In the genomic region with DNA sequence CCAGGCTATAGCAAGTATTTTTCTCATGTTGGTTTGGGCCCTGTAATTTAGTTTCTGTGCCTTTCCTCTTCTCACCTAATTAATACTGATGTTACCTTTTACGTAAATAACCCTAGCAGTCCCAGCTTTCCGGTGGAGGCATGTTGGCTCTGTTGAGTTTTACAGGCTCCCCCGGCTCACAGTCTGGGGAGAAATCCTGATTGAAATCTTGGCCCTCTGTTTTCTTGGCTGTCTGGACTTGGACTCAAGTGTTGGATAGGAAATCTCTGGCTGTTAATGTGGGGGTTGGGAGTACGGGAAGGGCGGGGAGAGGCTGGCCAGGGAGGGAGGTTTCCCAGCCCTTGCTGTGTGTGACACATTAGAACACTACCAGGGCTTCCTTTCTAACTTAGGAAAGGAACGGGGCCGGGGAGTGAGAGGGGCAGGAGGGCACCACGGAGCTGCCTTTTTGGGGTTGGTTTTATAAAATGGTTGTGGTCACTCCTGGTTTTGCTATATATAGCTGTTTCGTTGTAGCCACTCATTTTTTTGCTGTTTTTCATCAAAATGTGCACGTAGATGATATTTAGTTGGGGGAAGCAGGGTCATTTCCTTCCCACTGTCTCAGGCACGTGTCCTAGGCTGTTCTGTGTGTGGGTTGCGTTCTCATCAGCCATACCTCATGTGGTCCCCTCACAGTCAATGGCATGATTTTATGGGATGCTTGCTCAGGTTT, we compare ENCODE assay signal across 7 cellular contexts. TPM values are rescaled to one million over a fixed set of nuclear protein-coding genes. Genes with fewer than 3 reads are reported as not detected.
A peak's percentile ranks its signal among the peaks of the same experiment; 100 is the strongest.
DNase-seq lines count a peak whose midpoint lies in the region; ATAC-seq and TF ChIP-seq lines count a peak whose summit lies in the region.

No MANE protein-coding gene starts in this region.

- H3K27ac Mint-ChIP-seq in naive B cell, result no peak overlapping the region
- H3K27ac Mint-ChIP-seq in CD8-positive, alpha-beta memory T cell, result no peak overlapping the region

- peak; percentile 94 for DNase-seq in M059J (ENCODE audit: low read depth)
- DNase-seq in epithelial cell of proximal tubule (ENCODE audit: low read depth), result no peak
- peak; percentile 27 for DNase-seq in naive B cell
- no peak for DNase-seq in SHP77 treated with DMSO at 0.1 percent for 48 hours (lab: John Stamatoyannopoulos, UW)
- DNase-seq in CD8-positive, alpha-beta memory T cell, result no peak
- DNase-seq in NCI-H345 treated with DMSO at 0.1 percent for 48 hours (lab: John Stamatoyannopoulos, UW; ENCODE audit: unreplicated experiment), result no peak

- CTCF ChIA-PET in CD8-positive, alpha-beta memory T cell (lab: Charles Lee), result no interaction called here

- H3K27me3 Mint-ChIP-seq in naive B cell, result no peaks in the 10 kb centered on the region
- peaks cover 9 to 29% of the 10 kb centered on the region in 2 donors for H3K27me3 Mint-ChIP-seq in CD8-positive, alpha-beta memory T cell

- no peaks in the 10 kb centered on the region for H3K36me3 ChIP-seq in CD8-positive, alpha-beta memory T cell (ENCODE audit: insufficient read depth, low read length)

- H3K27me3 ChIP-seq in CD8-positive, alpha-beta memory T cell (ENCODE audit: insufficient read depth, low read length, poor library complexity, severe bottlenecking), result no peaks in the 10 kb centered on the region

- peak overlapping the region; percentile 17 for H3K4me3 ChIP-seq in epithelial cell of proximal tubule (ENCODE audit: low read depth, low read length)
- H3K4me3 ChIP-seq in CD8-positive, alpha-beta memory T cell (ENCODE audit: low read length), result no peak overlapping the region

- H3K4me3 Mint-ChIP-seq in naive B cell, result peak overlapping the region in 4 of 8 donors; percentile 25 to 89 (median 66)
- peak overlapping the region in 1 of 7 donors; percentile 56 for H3K4me3 Mint-ChIP-seq in CD8-positive, alpha-beta memory T cell

- no peaks in the 10 kb centered on the region for H3K9me3 Mint-ChIP-seq in naive B cell
- H3K9me3 Mint-ChIP-seq in CD8-positive, alpha-beta memory T cell, result peaks cover 0 to 2% (median 0%) of the 10 kb centered on the region in 5 donors

- POLR2A ChIA-PET in CD8-positive, alpha-beta memory T cell (lab: Charles Lee), result no interaction called here

- no peaks in the 10 kb centered on the region for H3K9me3 ChIP-seq in CD8-positive, alpha-beta memory T cell (ENCODE audit: low read length)

- peaks cover 32 to 47% (median 33%) of the 10 kb centered on the region in 3 donors for H3K4me1 Mint-ChIP-seq in naive B cell
- no peaks in the 10 kb centered on the region for H3K4me1 Mint-ChIP-seq in CD8-positive, alpha-beta memory T cell

- no peak for TF ChIP-seq CTCF in epithelial cell of proximal tubule (conservative IDR thresholded peaks at IDR 0.05; ENCODE audit: low read depth, low read length)

- H3K36me3 Mint-ChIP-seq in naive B cell, result no peaks in the 10 kb centered on the region
- no peaks in the 10 kb centered on the region for H3K36me3 Mint-ChIP-seq in CD8-positive, alpha-beta memory T cell

- peak; percentile 30 for ATAC-seq in GM21390 (IDR thresholded peaks at IDR 0.05; ENCODE audit: unreplicated experiment)
- peak; percentile 50 to 51 for ATAC-seq in naive B cell (ENCODE audit: low read depth in 2 of 2)

- H3K27ac ChIP-seq in CD8-positive, alpha-beta memory T cell (ENCODE audit: low read depth, low read length), result no peak overlapping the region

- no peaks in the 10 kb centered on the region for H3K4me1 ChIP-seq in CD8-positive, alpha-beta memory T cell (ENCODE audit: insufficient read depth, low read length)

RNA-seq across cellular contexts. Expression of a gene that starts 10.9 kb away (rescaled TPM):
- 55.8 and 116 TPM in 2 replicates for total RNA-seq in M059J (2014; rRNA removed; shearing (Covaris generic))
- total RNA-seq in epithelial cell of proximal tubule, result 109 and 170 TPM in 2 replicates
- 10 to 100 TPM in 4 of 6 donors, 1 to 10 TPM in 2; 7.3 to 16.4 (median 11.1) TPM for polyA plus RNA-seq in naive B cell (ENCODE audit: low read depth in 6 of 6)
- total RNA-seq in CD8-positive, alpha-beta memory T cell, result 1 to 10 TPM; 4.2 to 4.4 TPM
- 0.89 TPM for polyA plus RNA-seq in CD8-positive, alpha-beta memory T cell

Comparison
In these comparisons a context has a peak if more than half of its experiments do, and no peak if none do; other contexts are left out.
1. DNase-seq: peak in M059J (single experiment) and naive B cell (single experiment); none in epithelial cell of proximal tubule (single experiment), SHP77 treated with DMSO at 0.1 percent for 48 hours (single experiment), CD8-positive, alpha-beta memory T cell (0 of 5) and NCI-H345 treated with DMSO at 0.1 percent for 48 hours (single experiment).
2. RNA of a gene that starts 10.9 kb away (total RNA-seq): 109 to 170 TPM in epithelial cell of proximal tubule and 55.8 to 116 TPM in M059J; 4.2 to 4.4 TPM in CD8-positive, alpha-beta memory T cell; every median in the first group is over 10 times any median in the second.